In genomic region chr14:93977171-93977570, GRCh38 we compare ENCODE assay signal across 16 cellular contexts. TPM values are rescaled to one million over a fixed set of nuclear protein-coding genes. Genes with fewer than 3 reads are reported as not detected.
DNase-seq lines count a peak whose midpoint lies in the region; ATAC-seq, FAIRE-seq and TF ChIP-seq lines count a peak whose summit lies in the region.
"Had no signal": no experiment of that assay in that cellular context is flagged by ENCODE, and none has a peak within 500 bp of the region (broad histone marks: within the 10 kb centered on the region; RNA-seq: fewer than 3 reads in every experiment).

No MANE protein-coding gene starts in this region.

- H3K4me3 Mint-ChIP-seq in T-helper 2 cell treated with Interferon-gamma antibody and Interleukin-4, amounts not matched to agents 5 μg/mL and 100 μg/mL, for 36 hours, result peak overlapping the region; percentile 89
- H3K4me3 Mint-ChIP-seq in H9 (no peak overlapping the region), endodermal cell (no peak overlapping the region), endothelial cell (ENCODE audit: unreplicated experiment) (no peak overlapping the region)
- H3K4me3 Mint-ChIP-seq: nephron progenitor cell, type B pancreatic cell had no signal

- H3K4me3 ChIP-seq in GM12878 (peak overlapping the region; percentile 67; the same call in 1 of the 2 replicates), small intestine (ENCODE audit: low read depth in 1 of 2, low read length in 2 of 2) (no peak overlapping the region), endodermal cell (ENCODE audit: low read length) (no peak overlapping the region)
- H3K4me3 ChIP-seq: PC-9 had no signal

- H4K91ac ChIP-seq in H9 (ENCODE audit: insufficient read length, low read depth, low read length), result no peak overlapping the region

- RAD21 ChIA-PET in GM12878 (lab: Charles Lee; ENCODE audit: unreplicated experiment), result interaction anchor here (3.1 to 16.9 kb wide), 5 partner anchors 9 to 37 kb away, joined by 18 to 324 read pairs (median 36); partner anchors contain the start of gene CCDC197

- H3K4me1 ChIP-seq in H9 (ENCODE audit: insufficient read depth, low read length), result no peaks in the 10 kb centered on the region; the same call in 1 of the 2 replicates
- peaks cover 79% of the 10 kb centered on the region for H3K4me1 ChIP-seq in GM12878 (ENCODE audit: control insufficient read depth, insufficient read depth, low read length)
- peaks cover 0 to 3% of the 10 kb centered on the region in 2 donors for H3K4me1 ChIP-seq in small intestine (ENCODE audit: control insufficient read depth in 2 of 2, insufficient read depth in 1 of 2, low read depth in 1 of 2, low read length in 1 of 2)
- no peaks in the 10 kb centered on the region for H3K4me1 ChIP-seq in endodermal cell (ENCODE audit: control insufficient read depth, insufficient read depth, low read length)

- H3K4ac ChIP-seq in H9 (ENCODE audit: low read depth, low read length), result no peak overlapping the region

- peak overlapping the region; percentile 100 for H3K27ac Mint-ChIP-seq in T-helper 2 cell treated with Interferon-gamma antibody and Interleukin-4, amounts not matched to agents 5 μg/mL and 100 μg/mL, for 36 hours
- no peak overlapping the region; a peak in 1 of 7 replicates for H3K27ac Mint-ChIP-seq in H9
- H3K27ac Mint-ChIP-seq in endodermal cell, result no peak overlapping the region
- H3K27ac Mint-ChIP-seq in endothelial cell (ENCODE audit: unreplicated experiment), result no peak overlapping the region
- H3K27ac Mint-ChIP-seq: type B pancreatic cell had no signal

- H3K36me3 ChIP-seq in GM12878 (ENCODE audit: control insufficient read depth in 2 of 2, insufficient read depth in 2 of 2, low read length in 1 of 2), result no peaks in the 10 kb centered on the region; a peak in 1 of 4 replicates
- no peaks in the 10 kb centered on the region for H3K36me3 ChIP-seq in small intestine (ENCODE audit: control insufficient read depth in 2 of 2, insufficient read depth in 2 of 2, low read length in 2 of 2)
- no peaks in the 10 kb centered on the region for H3K36me3 ChIP-seq in endodermal cell (ENCODE audit: control insufficient read depth, insufficient read depth, low read length)

- no peak for TF ChIP-seq EP300 in GM12878 (IDR thresholded peaks at IDR 0.05; ENCODE audit: borderline replicate concordance in 1 of 2, control insufficient read depth in 1 of 2, low read depth in 2 of 2, low read length in 2 of 2)

- in situ Hi-C loops in GM12878 (cut with MboI), result loop anchor here (10.0 kb wide), 1 partner anchor 1538 kb away; the partner anchor contains the start of gene SYNE3

- H3K23ac ChIP-seq in H9 (ENCODE audit: insufficient read length, low read depth, low read length), result no peak overlapping the region

- H2BK120ac ChIP-seq in H9 (ENCODE audit: low read depth, low read length, poor library complexity, severe bottlenecking), result no peak overlapping the region

- no peak overlapping the region for H4K5ac ChIP-seq in H9 (ENCODE audit: insufficient read length, low read depth, low read length)

- peak overlapping the region; percentile 13 for H3K18ac ChIP-seq in H9 (ENCODE audit: insufficient read length, low read depth, low read length)

- TF ChIP-seq CTCF in H9 (conservative IDR thresholded peaks at IDR 0.05) (no peak), GM12878 (IDR thresholded peaks at IDR 0.05 in 2 of 3, conservative IDR thresholded peaks at IDR 0.05 in 1 of 3; ENCODE audit: control insufficient read depth in 2 of 3, extremely low read depth in 1 of 3, insufficient read depth in 1 of 3, low read depth in 3 of 3, low read length in 3 of 3) (no peak), endodermal cell (conservative IDR thresholded peaks at IDR 0.05) (no peak), endothelial cell (IDR thresholded peaks at IDR 0.05; ENCODE audit: unreplicated experiment) (no peak)

- no peak overlapping the region for H2BK12ac ChIP-seq in H9 (ENCODE audit: insufficient read length, low read depth, low read length)

- H2BK20ac ChIP-seq in H9 (ENCODE audit: low read depth, low read length, poor library complexity, severe bottlenecking), result no peak overlapping the region

- H3K9me3 Mint-ChIP-seq in T-helper 2 cell treated with Interferon-gamma antibody and Interleukin-4, amounts not matched to agents 5 μg/mL and 100 μg/mL, for 36 hours, result peaks cover 22% of the 10 kb centered on the region
- H3K9me3 Mint-ChIP-seq in H9 (no peaks in the 10 kb centered on the region), endodermal cell (no peaks in the 10 kb centered on the region), endothelial cell (ENCODE audit: unreplicated experiment) (no peaks in the 10 kb centered on the region)
- H3K9me3 Mint-ChIP-seq: nephron progenitor cell, type B pancreatic cell had no signal

- no peaks in the 10 kb centered on the region for H3K79me1 ChIP-seq in H9 (ENCODE audit: insufficient read depth, low read depth, low read length, poor library complexity, severe bottlenecking)

- POLR2A ChIA-PET in GM12878 (lab: Charles Lee), result interaction anchor here (1.6 to 4.4 kb wide), 8 partner anchors 9 to 21 kb away, joined by 6 to 18 read pairs (median 12); partner anchors contain the start of gene CCDC197

- no peaks in the 10 kb centered on the region for H3K27me3 ChIP-seq in H9 (ENCODE audit: insufficient read depth, low read length)
- no peaks in the 10 kb centered on the region for H3K27me3 ChIP-seq in GM12878 (replicated peaks in 1 of 2; ENCODE audit: control insufficient read depth in 2 of 2, insufficient read depth in 2 of 2, low read length in 1 of 2)
- H3K27me3 ChIP-seq in small intestine (ENCODE audit: control insufficient read depth in 2 of 2, insufficient read depth in 2 of 2, low read length in 2 of 2), result no peaks in the 10 kb centered on the region
- no peaks in the 10 kb centered on the region for H3K27me3 ChIP-seq in endodermal cell (ENCODE audit: control insufficient read depth, insufficient read depth, low read length, poor library complexity, severe bottlenecking)

- TF ChIP-seq POLR2A in GM12878 (IDR thresholded peaks at IDR 0.05; ENCODE audit: low read depth, low read length), result no peak

- FAIRE-seq in GM12878 (lab: Jason Lieb, UNC) (no peak), small intestine (lab: Jason Lieb, UNC) (no peak)

- CTCF ChIA-PET in GM12878 (lab: Yijun Ruan, JAX), result interaction anchor here (1.0 to 20.8 kb wide), 7 partner anchors 9 to 37 kb away, joined by 3 to 399 read pairs (median 5); partner anchors contain the start of gene CCDC197

- H4K20me1 ChIP-seq in H9 (ENCODE audit: control insufficient read depth, insufficient read depth, insufficient read length), result no peaks in the 10 kb centered on the region
- no peaks in the 10 kb centered on the region for H4K20me1 ChIP-seq in GM12878 (ENCODE audit: control insufficient read depth, insufficient read depth)

- peaks cover 74% of the 10 kb centered on the region for H3K4me1 Mint-ChIP-seq in T-helper 2 cell treated with Interferon-gamma antibody and Interleukin-4, amounts not matched to agents 5 μg/mL and 100 μg/mL, for 36 hours (ENCODE audit: low read depth)
- H3K4me1 Mint-ChIP-seq in H9, result peaks cover 14 to 36% of the 10 kb centered on the region in 2 experiments
- peaks cover 4% of the 10 kb centered on the region for H3K4me1 Mint-ChIP-seq in endodermal cell
- peaks cover 6% of the 10 kb centered on the region for H3K4me1 Mint-ChIP-seq in endothelial cell (ENCODE audit: unreplicated experiment)

- H3K27ac ChIP-seq in H9 (ENCODE audit: insufficient read length, low read depth, low read length) (no peak overlapping the region), GM12878 (ENCODE audit: control insufficient read depth, insufficient read depth) (peak overlapping the region; percentile 96), small intestine (ENCODE audit: low read depth in 1 of 2, low read length in 1 of 2) (peak overlapping the region; percentile 56), endodermal cell (ENCODE audit: low read depth, low read length) (no peak overlapping the region)
- H3K27ac ChIP-seq: PC-9 had no signal

- BruUV-seq in GM12878 (replicated peaks; lab: Mats Ljungman, UMichigan), result TSS peak; percentile 77

- no peak overlapping the region for H2BK15ac ChIP-seq in H9 (ENCODE audit: low read depth, low read length)

- intact Hi-C loops in GM12878 (cut with micrococcal nuclease; ENCODE audit: unreplicated experiment), result loop anchor here (5.0 kb wide), 1 partner anchor 105 kb away; the partner anchor contains the start of genes DDX24 and IFI27L1

- TF ChIP-seq RAD21 in GM12878 (IDR thresholded peaks at IDR 0.05; ENCODE audit: insufficient read depth, low read depth, low read length), result no peak

- H3K79me2 ChIP-seq in H9 (ENCODE audit: insufficient read depth, low read length), result no peaks in the 10 kb centered on the region
- H3K79me2 ChIP-seq in GM12878 (ENCODE audit: control insufficient read depth, insufficient read depth, low read length), result no peaks in the 10 kb centered on the region

- H3K14ac ChIP-seq in H9 (ENCODE audit: insufficient read depth, low read length), result no peak overlapping the region

- H3K9ac ChIP-seq in H9 (ENCODE audit: extremely low read depth, insufficient read length, low read length) (no peak overlapping the region), GM12878 (ENCODE audit: control insufficient read depth, insufficient read depth, low read length) (peak overlapping the region; percentile 79), endodermal cell (ENCODE audit: extremely low read depth, low read length, poor library complexity, severe bottlenecking) (no peak overlapping the region)

- H3K4me2 ChIP-seq in H9 (ENCODE audit: insufficient read depth, insufficient read length, low read length), result no peak overlapping the region
- H3K4me2 ChIP-seq in GM12878 (ENCODE audit: control insufficient read depth, insufficient read depth), result peak overlapping the region; percentile 75
- H3K4me2 ChIP-seq: PC-9 had no signal

- H3K36me3 Mint-ChIP-seq in T-helper 2 cell treated with Interferon-gamma antibody and Interleukin-4, amounts not matched to agents 5 μg/mL and 100 μg/mL, for 36 hours (ENCODE audit: low read depth), result peaks cover 45% of the 10 kb centered on the region
- no peaks in the 10 kb centered on the region for H3K36me3 Mint-ChIP-seq in H9 (ENCODE audit: insufficient read depth in 1 of 3, low read depth in 3 of 3)
- no peaks in the 10 kb centered on the region for H3K36me3 Mint-ChIP-seq in endodermal cell (ENCODE audit: low read depth)
- no peaks in the 10 kb centered on the region for H3K36me3 Mint-ChIP-seq in endothelial cell (ENCODE audit: low read depth, unreplicated experiment)
- H3K36me3 Mint-ChIP-seq: type B pancreatic cell had no signal

- H2AFZ ChIP-seq in H9 (ENCODE audit: low read length) (no peak overlapping the region), GM12878 (ENCODE audit: control insufficient read depth, low read depth, low read length) (no peak overlapping the region)
- H2AFZ ChIP-seq: PC-9 had no signal

- no peak overlapping the region for H2BK5ac ChIP-seq in H9 (ENCODE audit: insufficient read length, low read length)

- no peak for ATAC-seq in GM12878

- no peaks in the 10 kb centered on the region for H3K27me3 Mint-ChIP-seq in T-helper 2 cell treated with Interferon-gamma antibody and Interleukin-4, amounts not matched to agents 5 μg/mL and 100 μg/mL, for 36 hours (ENCODE audit: low read depth)
- peaks cover 2% of the 10 kb centered on the region; the same call in 1 of the 2 replicates for H3K27me3 Mint-ChIP-seq in H9 (ENCODE audit: low read depth)
- H3K27me3 Mint-ChIP-seq in endodermal cell (ENCODE audit: insufficient read depth), result peaks cover 3% of the 10 kb centered on the region
- H3K27me3 Mint-ChIP-seq in endothelial cell (ENCODE audit: unreplicated experiment), result peaks cover 3% of the 10 kb centered on the region
- H3K27me3 Mint-ChIP-seq: T-cell had no signal

- no peak overlapping the region for H4K8ac ChIP-seq in H9 (replicated peaks; ENCODE audit: insufficient read length, low read depth, low read length)

- no peaks in the 10 kb centered on the region for H3K23me2 ChIP-seq in H9 (ENCODE audit: insufficient read length, low read depth, low read length, poor library complexity, severe bottlenecking)

- no peak overlapping the region for H2AK5ac ChIP-seq in H9 (ENCODE audit: insufficient read length, low read length)

- WGBS in H9 (ENCODE audit: extremely low coverage, insufficient read length, low lambda C conversion rate), result no CpG with 5 or more reads among the region's 5 CpGs
- WGBS in GM12878 (ENCODE audit: insufficient coverage, insufficient replicate concordance, low lambda C conversion rate, missing lambda C conversion rate), result 75% methylated on average over 5 of the region's 5 CpGs
- WGBS in small intestine, 3 donors, result 63 to 70% (median 68%) methylated on average over 5 of the region's 5 CpGs
- 94 to 100% methylated on average over 2 to 5 of the region's 5 CpGs for WGBS in endodermal cell (ENCODE audit: insufficient coverage in 1 of 2, insufficient read length in 1 of 2), 2 experiments

- no peak overlapping the region for H3T11ph ChIP-seq in H9 (ENCODE audit: low read length)

- SMC1A ChIA-PET in GM12878 (lab: Charles Lee; ENCODE audit: uncharacterized antibody, unreplicated experiment), result interaction anchor here (0.6 to 20.2 kb wide), 6 partner anchors 9 to 1029 kb away, joined by 3 to 409 read pairs (median 20); partner anchors contain the start of gene CCDC197

- H3K9me3 ChIP-seq in H9 (ENCODE audit: control insufficient read depth, low read depth, low read length), result no peaks in the 10 kb centered on the region
- H3K9me3 ChIP-seq in GM12878 (replicated peaks; ENCODE audit: control insufficient read depth, insufficient read depth, low read length), result no peaks in the 10 kb centered on the region; the same call in 2 of the 3 replicates
- no peaks in the 10 kb centered on the region for H3K9me3 ChIP-seq in small intestine (ENCODE audit: control insufficient read depth, low read depth)
- no peaks in the 10 kb centered on the region for H3K9me3 ChIP-seq in endodermal cell (ENCODE audit: control insufficient read depth, low read length)

- no peak overlapping the region for H3K56ac ChIP-seq in H9 (ENCODE audit: insufficient read length, low read depth, low read length)

- DNase-seq in T-helper 2 cell treated with Interferon-gamma antibody and Interleukin-4, amounts not matched to agents 5 μg/mL and 100 μg/mL, for 36 hours (ENCODE audit: low spot score), result no peak
- DNase-seq in T-helper 2 cell (no peak), H9 (no peak), GM12878 (ENCODE audit: low read depth, low spot score) (no peak), small intestine (no peak), endodermal cell (no peak), endothelial cell (ENCODE audit: low spot score) (no peak), DMS153 (lab: John Stamatoyannopoulos, UW) (no peak)
- DNase-seq: glutamatergic neuron, H7, nephron progenitor cell, PC-9, T-cell had no signal

RNA-seq across cellular contexts. Expression of gene ASB2, which starts 0.8 kb away (rescaled TPM):
- 0.35 and 1.3 TPM in 2 replicates for total RNA-seq in H9 (2021)
- 74.5 and 81.9 TPM in 2 replicates for total RNA-seq in GM12878 (2013; cell fraction: nucleolus; rRNA removed)
- total RNA-seq in GM12878 (2014; rRNA removed), result 46.4 and 53.5 TPM in 2 replicates
- 21.5 and 26.9 TPM in 2 replicates for total RNA-seq in GM12878 (2014; rRNA removed; fragmentation: Illumina TruSeq; extraction: Trizol)
- total RNA-seq in GM12878 (2021), result 40.0 and 40.4 TPM in 2 replicates
- polyA plus RNA-seq in GM12878 (2011; ENCODE audit: low read depth), result 18.9 TPM
- polyA plus RNA-seq in GM12878 (2011; rRNA removed), result 8.5 and 16.9 TPM in 2 replicates
- polyA plus RNA-seq in GM12878 (2011; cell fraction: cytosol; rRNA removed), result 22.6 and 38.7 TPM in 2 replicates
- polyA plus RNA-seq in GM12878 (2011; cell fraction: nucleus; rRNA removed), result 45.6 and 71.8 TPM in 2 replicates
- 18.6 and 50.6 TPM in 2 replicates for polyA plus RNA-seq in GM12878 (2012)
- polyA plus RNA-seq in GM12878 (2014; fragmentation: Illumina TruSeq; extraction: Trizol), result 12.3 and 21.9 TPM in 2 replicates
- 1 to 10 TPM; 3.0 to 7.4 TPM for polyA plus RNA-seq in GM12878 (2014; fragmentation: Nextera tagmentation; extraction: Ambion mirVana)
- polyA plus RNA-seq in GM12878 (2014; rRNA removed), result 50.0 and 54.5 TPM in 2 replicates
- 10 to 100 TPM; 51.7 to 54.8 TPM for polyA plus RNA-seq in GM12878 (2016; fragmentation: Nextera tagmentation; extraction: Ambion mirVana)
- 20.3 and 37.3 TPM in 2 replicates for polyA minus RNA-seq in GM12878 (2011; rRNA and poly(A)+ RNA removed)
- 8.8 and 11.7 TPM in 2 replicates for polyA minus RNA-seq in GM12878 (2011; cell fraction: cytosol; rRNA and poly(A)+ RNA removed)
- polyA minus RNA-seq in GM12878 (2011; cell fraction: nucleus; rRNA and poly(A)+ RNA removed), result 26.7 and 36.0 TPM in 2 replicates
- 1 to 10 TPM; 1.3 to 5.6 (median 4.6) TPM for polyA plus RNA-seq in small intestine
- total RNA-seq in endodermal cell, result under 1 TPM in 1 of 2 donors, not detected in 1; 0.11 TPM
- polyA plus RNA-seq in endodermal cell (2013, experiment 1 of 2), result 0.75 TPM
- 0.58 TPM for polyA plus RNA-seq in endodermal cell (2013, experiment 2 of 2)
- total RNA-seq in endothelial cell (ENCODE audit: unreplicated experiment), result not detected
- total RNA-seq: A172, HT1080, PC-9 had no signal

RNA-seq across cellular contexts. Expression of gene CCDC197, which starts 19.9 kb away (rescaled TPM):
- total RNA-seq in H9 (2021) (not detected in 2 replicates), GM12878 (2014; rRNA removed) (not detected in 2 replicates), GM12878 (2014; rRNA removed; fragmentation: Illumina TruSeq; extraction: Trizol) (not detected in 2 replicates), GM12878 (2021) (not detected in 2 replicates), endodermal cell (not detected), endothelial cell (ENCODE audit: unreplicated experiment) (not detected)
- total RNA-seq in GM12878 (2013; cell fraction: nucleolus; rRNA removed), result 1.2 TPM in 2 replicates
- not detected for polyA plus RNA-seq in GM12878 (2011; ENCODE audit: low read depth)
- polyA plus RNA-seq in GM12878 (2011; rRNA removed) (0.12 and 0.16 TPM in 2 replicates), GM12878 (2014; fragmentation: Illumina TruSeq; extraction: Trizol) (not detected in 2 replicates), GM12878 (2014; fragmentation: Nextera tagmentation; extraction: Ambion mirVana) (not detected), GM12878 (2014; rRNA removed) (not detected in 2 replicates), GM12878 (2016; fragmentation: Nextera tagmentation; extraction: Ambion mirVana) (not detected), small intestine (not detected)
- polyA plus RNA-seq in GM12878 (2011; cell fraction: cytosol; rRNA removed), result 0.04 TPM in 1 of 2 replicates, not detected in the other
- 0.28 and 0.56 TPM in 2 replicates for polyA plus RNA-seq in GM12878 (2011; cell fraction: nucleus; rRNA removed)
- 0.17 TPM in 1 of 2 replicates, not detected in the other for polyA plus RNA-seq in GM12878 (2012)
- 0.21 TPM in 1 of 2 replicates, not detected in the other for polyA minus RNA-seq in GM12878 (2011; rRNA and poly(A)+ RNA removed)
- not detected in 2 replicates for polyA minus RNA-seq in GM12878 (2011; cell fraction: cytosol; rRNA and poly(A)+ RNA removed)
- 0.24 TPM in 1 of 2 replicates, not detected in the other for polyA minus RNA-seq in GM12878 (2011; cell fraction: nucleus; rRNA and poly(A)+ RNA removed)
- polyA plus RNA-seq in endodermal cell (2013, experiment 1 of 2), result not detected
- polyA plus RNA-seq in endodermal cell (2013, experiment 2 of 2), result not detected
- total RNA-seq: A172, H7, HT1080, PC-9, T-cell had no signal

RNA-seq across cellular contexts. Expression of gene OTUB2, which starts 49.0 kb away (rescaled TPM):
- total RNA-seq in H9 (2021), result 3.6 and 3.7 TPM in 2 replicates
- 1.3 and 3.2 TPM in 2 replicates for total RNA-seq in GM12878 (2013; cell fraction: nucleolus; rRNA removed)
- 0.49 and 0.56 TPM in 2 replicates for total RNA-seq in GM12878 (2014; rRNA removed)
- total RNA-seq in GM12878 (2014; rRNA removed; fragmentation: Illumina TruSeq; extraction: Trizol), result 0.40 and 0.46 TPM in 2 replicates
- total RNA-seq in GM12878 (2021), result 0.46 and 0.77 TPM in 2 replicates
- 0.43 TPM for polyA plus RNA-seq in GM12878 (2011; ENCODE audit: low read depth)
- polyA plus RNA-seq in GM12878 (2011; rRNA removed), result 0.36 and 0.48 TPM in 2 replicates
- 0.90 and 0.97 TPM in 2 replicates for polyA plus RNA-seq in GM12878 (2011; cell fraction: cytosol; rRNA removed)
- 0.73 and 1.1 TPM in 2 replicates for polyA plus RNA-seq in GM12878 (2011; cell fraction: nucleus; rRNA removed)
- polyA plus RNA-seq in GM12878 (2012), result 0.46 and 0.51 TPM in 2 replicates
- 0.41 and 0.47 TPM in 2 replicates for polyA plus RNA-seq in GM12878 (2014; fragmentation: Illumina TruSeq; extraction: Trizol)
- under 1 TPM; 0.05 to 0.18 TPM for polyA plus RNA-seq in GM12878 (2014; fragmentation: Nextera tagmentation; extraction: Ambion mirVana)
- 0.26 and 0.49 TPM in 2 replicates for polyA plus RNA-seq in GM12878 (2014; rRNA removed)
- polyA plus RNA-seq in GM12878 (2016; fragmentation: Nextera tagmentation; extraction: Ambion mirVana), result under 1 TPM; 0.25 to 0.82 TPM
- polyA minus RNA-seq in GM12878 (2011; rRNA and poly(A)+ RNA removed), result 1.1 and 1.3 TPM in 2 replicates
- 0.42 TPM in 1 of 2 replicates, not detected in the other for polyA minus RNA-seq in GM12878 (2011; cell fraction: cytosol; rRNA and poly(A)+ RNA removed)
- polyA minus RNA-seq in GM12878 (2011; cell fraction: nucleus; rRNA and poly(A)+ RNA removed), result 0.48 and 0.67 TPM in 2 replicates
- polyA plus RNA-seq in small intestine, result 1 to 10 TPM in 1 of 3 donors, under 1 TPM in 2; 0.22 to 1.4 (median 0.54) TPM
- total RNA-seq in endodermal cell, result 1 to 10 TPM; 6.3 to 6.7 TPM
- polyA plus RNA-seq in endodermal cell (2013, experiment 1 of 2), result 6.3 TPM
- polyA plus RNA-seq in endodermal cell (2013, experiment 2 of 2), result 5.1 TPM
- total RNA-seq in endothelial cell (ENCODE audit: unreplicated experiment), result 2.3 TPM

RNA-seq across cellular contexts. Expression of gene FAM181A, which starts 50.0 kb away (rescaled TPM):
- not detected in 2 replicates for total RNA-seq in H9 (2021)
- total RNA-seq in GM12878 (2013; cell fraction: nucleolus; rRNA removed), result not detected in 2 replicates
- total RNA-seq in GM12878 (2014; rRNA removed), result not detected in 2 replicates
- not detected in 2 replicates for total RNA-seq in GM12878 (2014; rRNA removed; fragmentation: Illumina TruSeq; extraction: Trizol)
- total RNA-seq in GM12878 (2021), result not detected in 2 replicates
- polyA plus RNA-seq in GM12878 (2011; ENCODE audit: low read depth), result not detected
- polyA plus RNA-seq in GM12878 (2011; rRNA removed), result not detected in 2 replicates
- not detected in 2 replicates for polyA plus RNA-seq in GM12878 (2011; cell fraction: cytosol; rRNA removed)
- not detected in 2 replicates for polyA plus RNA-seq in GM12878 (2011; cell fraction: nucleus; rRNA removed)
- not detected in 2 replicates for polyA plus RNA-seq in GM12878 (2012)
- polyA plus RNA-seq in GM12878 (2014; fragmentation: Illumina TruSeq; extraction: Trizol), result not detected in 2 replicates
- polyA plus RNA-seq in GM12878 (2014; fragmentation: Nextera tagmentation; extraction: Ambion mirVana), result not detected
- polyA plus RNA-seq in GM12878 (2014; rRNA removed), result not detected in 2 replicates
- not detected for polyA plus RNA-seq in GM12878 (2016; fragmentation: Nextera tagmentation; extraction: Ambion mirVana)
- polyA minus RNA-seq in GM12878 (2011; rRNA and poly(A)+ RNA removed), result not detected in 2 replicates
- polyA minus RNA-seq in GM12878 (2011; cell fraction: cytosol; rRNA and poly(A)+ RNA removed), result not detected in 2 replicates
- not detected in 2 replicates for polyA minus RNA-seq in GM12878 (2011; cell fraction: nucleus; rRNA and poly(A)+ RNA removed)
- polyA plus RNA-seq in small intestine, result not detected
- not detected for total RNA-seq in endodermal cell
- polyA plus RNA-seq in endodermal cell (2013, experiment 1 of 2), result 13.0 TPM
- 11.0 TPM for polyA plus RNA-seq in endodermal cell (2013, experiment 2 of 2)
- total RNA-seq in endothelial cell (ENCODE audit: unreplicated experiment), result not detected
- total RNA-seq: A172, H7, HT1080, PC-9, T-cell had no signal

Comparison
In these comparisons a context has a peak if more than half of its experiments do, and no peak if none do; other contexts are left out.
1. H3K27ac ChIP-seq: peak in GM12878 (single experiment) and small intestine (2 of 2); none in H9 (single experiment) and endodermal cell (single experiment).